Comparison of ENCODE assay signal across 2 cellular contexts in genomic region chr2:9166579-9167392, GRCh38.
A peak's percentile ranks its signal among the peaks of the same experiment; 100 is the strongest.
TF ChIP-seq lines count a peak whose summit lies in the region.

No MANE protein-coding gene starts in this region.

TF ChIP-seq in HEK293, 187 proteins besides CTCF, POLR2A, EP300 and RAD21:
- no peak for TF ChIP-seq ZSCAN4 (tag by site-specific recombination; IDR thresholded peaks at IDR 0.05)
- no peak for TF ChIP-seq EGR2 (tag by site-specific recombination; IDR thresholded peaks at IDR 0.05; ENCODE audit: low read depth)
- TF ChIP-seq MEIS1 (CRISPR knock-in tag; IDR thresholded peaks at IDR 0.05; ENCODE audit: borderline replicate concordance): no peak
- no peak for TF ChIP-seq ZNF18 (tag by site-specific recombination; IDR thresholded peaks at IDR 0.05)
- TF ChIP-seq ZIC2 (tag by site-specific recombination; IDR thresholded peaks at IDR 0.05): 0 out of 2 replicates have a peak, but pooled peaks have one; percentile 15

TF ChIP-seq in K562, 482 proteins besides CTCF, POLR2A, EP300 and RAD21 (continued from another document):
- TF ChIP-seq MITF (IDR thresholded peaks at IDR 0.05): no peak
TF ChIP-seq in K562: peak in this region for 2.
